In the genomic region with DNA sequence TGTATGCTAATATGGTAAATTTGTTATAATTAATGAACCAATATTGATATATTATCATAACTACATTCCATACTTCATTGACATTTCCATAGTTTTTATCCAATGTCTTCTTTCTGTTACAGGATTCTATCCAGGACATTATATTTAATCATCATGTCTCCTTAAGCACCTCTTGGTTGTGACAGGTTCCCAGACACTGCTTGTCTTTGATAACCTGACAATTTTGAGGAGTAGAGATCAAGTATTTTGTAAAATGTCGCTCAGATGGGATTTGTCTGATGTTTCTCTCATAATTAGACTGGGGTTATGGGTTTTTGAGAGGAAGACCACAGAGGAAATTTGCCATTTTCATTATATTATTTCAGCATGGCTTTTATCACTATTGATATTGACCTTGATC, we compare ENCODE assay signal across 37 cellular contexts.
"Had no signal": no experiment of that assay in that cellular context is flagged by ENCODE, and none has a peak within 500 bp of the region (broad histone marks: within the 10 kb centered on the region; RNA-seq: fewer than 3 reads in every experiment).

No MANE protein-coding gene starts in this region.

- H3K4me2 ChIP-seq: KMS-11 had no signal

- DNase-seq: Karpas-422, Kasumi-1, KG1, MG63, MM.1S, MV-4-11, NCI-H1048, NCI-H1092, NCI-H1092 treated with DMSO at 0.1 percent for 48 hours, NCI-H1105, NCI-H1105 treated with DMSO at 0.1 percent for 48 hours, NCI-H1417, NCI-H1417 treated with DMSO at 0.1 percent for 48 hours, NCI-H1436, NCI-H1436 treated with DMSO at 0.1 percent for 48 hours, NCI-H146, NCI-H1694, NCI-H1694 treated with DMSO at 0.1 percent for 48 hours, NCI-H187, NCI-H187 treated with DMSO at 0.1 percent for 48 hours, NCI-H1930, NCI-H2029, NCI-H2029 treated with DMSO at 0.1 percent for 48 hours, NCI-H2081, NCI-H2081 treated with DMSO at 0.1 percent for 48 hours, NCI-H2107, NCI-H2171, NCI-H2171 treated with DMSO at 0.1 percent for 48 hours, NCI-H226, NCI-H345, NCI-H446, NCI-H446 treated with DMSO at 0.1 percent for 48 hours, NCI-H510A, NCI-H510A treated with DMSO at 0.1 percent for 48 hours, NCI-H524, NCI-H524 treated with DMSO at 0.1 percent for 48 hours had no signal

- H3K9ac ChIP-seq: KMS-11 had no signal

- H3K36me3 ChIP-seq: MG63 had no signal

- H3K4me3 ChIP-seq: MG63 had no signal

- H3K27ac ChIP-seq: KMS-11 had no signal

- H3K27me3 ChIP-seq: MG63 had no signal

- H3K9me3 ChIP-seq: MG63 had no signal
